Comparison of ENCODE assay signal across 1 cellular context in the genomic region with DNA sequence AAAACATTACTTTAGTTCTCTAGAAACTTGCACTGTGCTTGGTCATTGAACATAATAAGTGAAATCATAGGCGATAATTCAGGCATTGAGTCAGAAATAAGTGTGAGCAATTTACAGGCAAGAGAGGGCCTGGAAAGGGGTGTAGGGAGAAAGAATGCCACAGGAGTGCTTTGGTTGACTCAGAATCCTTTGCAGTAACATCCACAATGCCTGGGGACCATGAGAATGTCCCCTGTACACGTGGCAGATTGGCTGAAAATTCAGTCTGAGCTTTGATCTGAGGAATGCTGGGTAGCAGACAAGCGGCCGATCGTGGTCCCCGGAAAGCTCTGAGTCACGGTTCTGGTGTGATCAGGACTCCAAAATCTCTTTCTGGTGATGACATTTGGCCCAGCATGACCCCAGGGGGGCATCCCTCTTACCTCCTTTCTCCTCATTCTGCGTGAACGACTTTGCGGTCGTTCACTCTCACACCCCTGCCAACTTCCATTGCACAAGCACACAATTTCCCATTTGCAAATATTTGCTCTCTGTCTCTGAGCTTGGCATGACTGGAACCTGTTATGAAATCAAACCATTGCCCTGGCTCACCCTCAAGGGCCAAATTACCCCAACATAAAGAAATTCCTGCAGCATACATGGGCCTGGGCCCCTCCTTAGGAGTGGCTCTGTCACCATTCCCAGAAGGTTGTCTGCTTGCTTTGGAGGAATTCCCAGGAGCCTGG.
A peak's percentile ranks its signal among the peaks of the same experiment; 100 is the strongest.
TF ChIP-seq lines count a peak whose summit lies in the region.

No MANE protein-coding gene starts in this region.

TF ChIP-seq in HepG2, 621 proteins besides CTCF, POLR2A, EP300 and RAD21 (continued from another document and continues in another):
- TF ChIP-seq ZNF256 (CRISPR knock-in tag; conservative IDR thresholded peaks at IDR 0.05) (peak; percentile 92; the same call in 1 of the 2 replicates), PRMT3 (CRISPR knock-in tag; IDR thresholded peaks at IDR 0.05; ENCODE audit: borderline replicate concordance, low read depth) (0 out of 2 replicates have a peak, but pooled peaks have one; percentile 39), STAG1 (CRISPR knock-in tag; IDR thresholded peaks at IDR 0.05) (peak; percentile 31; the same call in 1 of the 2 replicates), JUN (CRISPR knock-in tag; IDR thresholded peaks at IDR 0.05) (0 out of 2 replicates have a peak, but pooled peaks have one; percentile 22), DMAP1 (CRISPR knock-in tag; IDR thresholded peaks at IDR 0.05) (peak; percentile 91), ZNF782 (CRISPR knock-in tag; IDR thresholded peaks at IDR 0.05; ENCODE audit: borderline replicate concordance) (no peak; the same call in 1 of the 2 replicates), ZNF264 (CRISPR knock-in tag; IDR thresholded peaks at IDR 0.05) (peak; percentile 67), ZNF552 (CRISPR knock-in tag; IDR thresholded peaks at IDR 0.05; ENCODE audit: borderline replicate concordance) (peak; percentile 44; the same call in 1 of the 2 replicates), KMT2A (CRISPR knock-in tag; IDR thresholded peaks at IDR 0.05) (peak; percentile 62; the same call in 1 of the 2 replicates), ZBTB1 (CRISPR knock-in tag; IDR thresholded peaks at IDR 0.05; ENCODE audit: borderline replicate concordance) (no peak), ZNF451 (CRISPR knock-in tag; IDR thresholded peaks at IDR 0.05) (peak; percentile 56; the same call in 1 of the 2 replicates), KDM2A (CRISPR knock-in tag; IDR thresholded peaks at IDR 0.05; ENCODE audit: borderline replicate concordance, low read depth) (peak; percentile 64), SMAD9 (CRISPR knock-in tag; IDR thresholded peaks at IDR 0.05) (0 out of 2 replicates have a peak, but pooled peaks have one; percentile 9), ZNF772 (CRISPR knock-in tag; IDR thresholded peaks at IDR 0.05) (no peak), MEIS1 (CRISPR knock-in tag; IDR thresholded peaks at IDR 0.05; ENCODE audit: borderline replicate concordance) (peak; percentile 54; the same call in 1 of the 2 replicates), ARNT2 (CRISPR knock-in tag; IDR thresholded peaks at IDR 0.05; ENCODE audit: low read depth) (peak; percentile 66; the same call in 1 of the 2 replicates), HMG20A (CRISPR knock-in tag; IDR thresholded peaks at IDR 0.05; ENCODE audit: borderline replicate concordance) (peak; percentile 98), GABPA (IDR thresholded peaks at IDR 0.05; ENCODE audit: low read depth, low read length) (no peak), GABPA (CRISPR knock-in tag; IDR thresholded peaks at IDR 0.05; ENCODE audit: low read depth) (peak; percentile 47; the same call in 1 of the 2 replicates), NFE2L1 (CRISPR knock-in tag; IDR thresholded peaks at IDR 0.05; ENCODE audit: borderline replicate concordance) (no peak), BORCS8-MEF2B (CRISPR knock-in tag; IDR thresholded peaks at IDR 0.05) (peak; percentile 93), MIXL1 (CRISPR knock-in tag; IDR thresholded peaks at IDR 0.05) (peak; percentile 57), ZNF670 (CRISPR knock-in tag; IDR thresholded peaks at IDR 0.05; ENCODE audit: borderline replicate concordance) (peak; percentile 80), ZNF709 (CRISPR knock-in tag; IDR thresholded peaks at IDR 0.05) (no peak; the same call in 1 of the 2 replicates), SSRP1 (CRISPR knock-in tag; IDR thresholded peaks at IDR 0.05) (no peak), ZNF773 (CRISPR knock-in tag; IDR thresholded peaks at IDR 0.05; ENCODE audit: borderline replicate concordance) (peak; percentile 65; the same call in 1 of the 2 replicates), TOPORS (CRISPR knock-in tag; IDR thresholded peaks at IDR 0.05) (peak; percentile 85; the same call in 1 of the 2 replicates), HNRNPL (IDR thresholded peaks at IDR 0.05; ENCODE audit: low read depth, low read length) (peak; percentile 74), ZNF878 (CRISPR knock-in tag; IDR thresholded peaks at IDR 0.05) (peak; percentile 78; the same call in 1 of the 2 replicates), ZNF124 (CRISPR knock-in tag; IDR thresholded peaks at IDR 0.05) (no peak), ATRX (CRISPR knock-in tag; IDR thresholded peaks at IDR 0.05; ENCODE audit: borderline replicate concordance) (0 out of 2 replicates have a peak, but pooled peaks have one; percentile 29), ISX (CRISPR knock-in tag; conservative IDR thresholded peaks at IDR 0.05) (no peak; the same call in 1 of the 2 replicates), ZMYM4 (CRISPR knock-in tag; IDR thresholded peaks at IDR 0.05) (peak; percentile 86), ZNF335 (CRISPR knock-in tag; IDR thresholded peaks at IDR 0.05) (peak; percentile 85), PHF8 (CRISPR knock-in tag; IDR thresholded peaks at IDR 0.05) (peak; percentile 18; the same call in 1 of the 2 replicates), ZFP1 (CRISPR knock-in tag; IDR thresholded peaks at IDR 0.05) (no peak), ZBTB21 (CRISPR knock-in tag; IDR thresholded peaks at IDR 0.05) (no peak), ZNF205 (CRISPR knock-in tag; IDR thresholded peaks at IDR 0.05) (peak; percentile 100), ZNF234 (CRISPR knock-in tag; conservative IDR thresholded peaks at IDR 0.05) (no peak), TCF7L2 (IDR thresholded peaks at IDR 0.05; ENCODE audit: low read depth, low read length) (peak; percentile 57), SRSF4 (IDR thresholded peaks at IDR 0.05; ENCODE audit: low read depth, low read length, poor library complexity, severe bottlenecking) (no peak), HOXA7 (CRISPR knock-in tag; IDR thresholded peaks at IDR 0.05) (no peak), FOSL2 (CRISPR knock-in tag; IDR thresholded peaks at IDR 0.05) (peak; percentile 96), ZSCAN9 (CRISPR knock-in tag; IDR thresholded peaks at IDR 0.05; ENCODE audit: borderline replicate concordance) (peak; percentile 71), NR1H2 (CRISPR knock-in tag; IDR thresholded peaks at IDR 0.05; ENCODE audit: borderline replicate concordance, low read depth) (no peak; the same call in 1 of the 2 replicates), JUNB (CRISPR knock-in tag; IDR thresholded peaks at IDR 0.05; ENCODE audit: borderline replicate concordance) (no peak; the same call in 1 of the 2 replicates)
- TF ChIP-seq, protein P1, sequence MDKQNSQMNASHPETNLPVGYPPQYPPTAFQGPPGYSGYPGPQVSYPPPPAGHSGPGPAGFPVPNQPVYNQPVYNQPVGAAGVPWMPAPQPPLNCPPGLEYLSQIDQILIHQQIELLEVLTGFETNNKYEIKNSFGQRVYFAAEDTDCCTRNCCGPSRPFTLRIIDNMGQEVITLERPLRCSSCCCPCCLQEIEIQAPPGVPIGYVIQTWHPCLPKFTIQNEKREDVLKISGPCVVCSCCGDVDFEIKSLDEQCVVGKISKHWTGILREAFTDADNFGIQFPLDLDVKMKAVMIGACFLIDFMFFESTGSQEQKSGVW (CRISPR knock-in tag; IDR thresholded peaks at IDR 0.05; ENCODE audit: borderline replicate concordance), result no peak
- TF ChIP-seq, protein P2, sequence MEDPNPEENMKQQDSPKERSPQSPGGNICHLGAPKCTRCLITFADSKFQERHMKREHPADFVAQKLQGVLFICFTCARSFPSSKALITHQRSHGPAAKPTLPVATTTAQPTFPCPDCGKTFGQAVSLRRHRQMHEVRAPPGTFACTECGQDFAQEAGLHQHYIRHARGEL (CRISPR knock-in tag; IDR thresholded peaks at IDR 0.05), result no peak
- TF ChIP-seq, protein P3, sequence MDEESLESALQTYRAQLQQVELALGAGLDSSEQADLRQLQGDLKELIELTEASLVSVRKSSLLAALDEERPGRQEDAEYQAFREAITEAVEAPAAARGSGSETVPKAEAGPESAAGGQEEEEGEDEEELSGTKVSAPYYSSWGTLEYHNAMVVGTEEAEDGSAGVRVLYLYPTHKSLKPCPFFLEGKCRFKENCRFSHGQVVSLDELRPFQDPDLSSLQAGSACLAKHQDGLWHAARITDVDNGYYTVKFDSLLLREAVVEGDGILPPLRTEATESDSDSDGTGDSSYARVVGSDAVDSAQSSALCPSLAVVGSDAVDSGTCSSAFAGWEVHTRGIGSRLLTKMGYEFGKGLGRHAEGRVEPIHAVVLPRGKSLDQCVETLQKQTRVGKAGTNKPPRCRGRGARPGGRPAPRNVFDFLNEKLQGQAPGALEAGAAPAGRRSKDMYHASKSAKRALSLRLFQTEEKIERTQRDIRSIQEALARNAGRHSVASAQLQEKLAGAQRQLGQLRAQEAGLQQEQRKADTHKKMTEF (CRISPR knock-in tag; IDR thresholded peaks at IDR 0.05), result peak; percentile 89
- TF ChIP-seq, protein P4, sequence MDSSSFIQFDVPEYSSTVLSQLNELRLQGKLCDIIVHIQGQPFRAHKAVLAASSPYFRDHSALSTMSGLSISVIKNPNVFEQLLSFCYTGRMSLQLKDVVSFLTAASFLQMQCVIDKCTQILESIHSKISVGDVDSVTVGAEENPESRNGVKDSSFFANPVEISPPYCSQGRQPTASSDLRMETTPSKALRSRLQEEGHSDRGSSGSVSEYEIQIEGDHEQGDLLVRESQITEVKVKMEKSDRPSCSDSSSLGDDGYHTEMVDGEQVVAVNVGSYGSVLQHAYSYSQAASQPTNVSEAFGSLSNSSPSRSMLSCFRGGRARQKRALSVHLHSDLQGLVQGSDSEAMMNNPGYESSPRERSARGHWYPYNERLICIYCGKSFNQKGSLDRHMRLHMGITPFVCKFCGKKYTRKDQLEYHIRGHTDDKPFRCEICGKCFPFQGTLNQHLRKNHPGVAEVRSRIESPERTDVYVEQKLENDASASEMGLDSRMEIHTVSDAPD (CRISPR knock-in tag; IDR thresholded peaks at IDR 0.05), result peak; percentile 99
- TF ChIP-seq, protein P5, sequence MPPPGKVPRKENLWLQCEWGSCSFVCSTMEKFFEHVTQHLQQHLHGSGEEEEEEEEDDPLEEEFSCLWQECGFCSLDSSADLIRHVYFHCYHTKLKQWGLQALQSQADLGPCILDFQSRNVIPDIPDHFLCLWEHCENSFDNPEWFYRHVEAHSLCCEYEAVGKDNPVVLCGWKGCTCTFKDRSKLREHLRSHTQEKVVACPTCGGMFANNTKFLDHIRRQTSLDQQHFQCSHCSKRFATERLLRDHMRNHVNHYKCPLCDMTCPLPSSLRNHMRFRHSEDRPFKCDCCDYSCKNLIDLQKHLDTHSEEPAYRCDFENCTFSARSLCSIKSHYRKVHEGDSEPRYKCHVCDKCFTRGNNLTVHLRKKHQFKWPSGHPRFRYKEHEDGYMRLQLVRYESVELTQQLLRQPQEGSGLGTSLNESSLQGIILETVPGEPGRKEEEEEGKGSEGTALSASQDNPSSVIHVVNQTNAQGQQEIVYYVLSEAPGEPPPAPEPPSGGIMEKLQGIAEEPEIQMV (CRISPR knock-in tag; IDR thresholded peaks at IDR 0.05; ENCODE audit: low read depth), result no peak; the same call in 1 of the 2 replicates
- TF ChIP-seq, protein P6, sequence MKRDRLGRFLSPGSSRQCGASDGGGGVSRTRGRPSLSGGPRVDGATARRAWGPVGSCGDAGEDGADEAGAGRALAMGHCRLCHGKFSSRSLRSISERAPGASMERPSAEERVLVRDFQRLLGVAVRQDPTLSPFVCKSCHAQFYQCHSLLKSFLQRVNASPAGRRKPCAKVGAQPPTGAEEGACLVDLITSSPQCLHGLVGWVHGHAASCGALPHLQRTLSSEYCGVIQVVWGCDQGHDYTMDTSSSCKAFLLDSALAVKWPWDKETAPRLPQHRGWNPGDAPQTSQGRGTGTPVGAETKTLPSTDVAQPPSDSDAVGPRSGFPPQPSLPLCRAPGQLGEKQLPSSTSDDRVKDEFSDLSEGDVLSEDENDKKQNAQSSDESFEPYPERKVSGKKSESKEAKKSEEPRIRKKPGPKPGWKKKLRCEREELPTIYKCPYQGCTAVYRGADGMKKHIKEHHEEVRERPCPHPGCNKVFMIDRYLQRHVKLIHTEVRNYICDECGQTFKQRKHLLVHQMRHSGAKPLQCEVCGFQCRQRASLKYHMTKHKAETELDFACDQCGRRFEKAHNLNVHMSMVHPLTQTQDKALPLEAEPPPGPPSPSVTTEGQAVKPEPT (CRISPR knock-in tag; IDR thresholded peaks at IDR 0.05; ENCODE audit: low read depth), result no peak
- TF ChIP-seq, protein P7, sequence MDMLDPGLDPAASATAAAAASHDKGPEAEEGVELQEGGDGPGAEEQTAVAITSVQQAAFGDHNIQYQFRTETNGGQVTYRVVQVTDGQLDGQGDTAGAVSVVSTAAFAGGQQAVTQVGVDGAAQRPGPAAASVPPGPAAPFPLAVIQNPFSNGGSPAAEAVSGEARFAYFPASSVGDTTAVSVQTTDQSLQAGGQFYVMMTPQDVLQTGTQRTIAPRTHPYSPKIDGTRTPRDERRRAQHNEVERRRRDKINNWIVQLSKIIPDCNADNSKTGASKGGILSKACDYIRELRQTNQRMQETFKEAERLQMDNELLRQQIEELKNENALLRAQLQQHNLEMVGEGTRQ (IDR thresholded peaks at IDR 0.05; ENCODE audit: low read depth, low read length), result peak; percentile 31; the same call in 1 of the 2 replicates
- TF ChIP-seq, protein P7 (CRISPR knock-in tag; IDR thresholded peaks at IDR 0.05; ENCODE audit: borderline replicate concordance), result no peak
- TF ChIP-seq, protein P8, sequence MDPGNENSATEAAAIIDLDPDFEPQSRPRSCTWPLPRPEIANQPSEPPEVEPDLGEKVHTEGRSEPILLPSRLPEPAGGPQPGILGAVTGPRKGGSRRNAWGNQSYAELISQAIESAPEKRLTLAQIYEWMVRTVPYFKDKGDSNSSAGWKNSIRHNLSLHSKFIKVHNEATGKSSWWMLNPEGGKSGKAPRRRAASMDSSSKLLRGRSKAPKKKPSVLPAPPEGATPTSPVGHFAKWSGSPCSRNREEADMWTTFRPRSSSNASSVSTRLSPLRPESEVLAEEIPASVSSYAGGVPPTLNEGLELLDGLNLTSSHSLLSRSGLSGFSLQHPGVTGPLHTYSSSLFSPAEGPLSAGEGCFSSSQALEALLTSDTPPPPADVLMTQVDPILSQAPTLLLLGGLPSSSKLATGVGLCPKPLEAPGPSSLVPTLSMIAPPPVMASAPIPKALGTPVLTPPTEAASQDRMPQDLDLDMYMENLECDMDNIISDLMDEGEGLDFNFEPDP (CRISPR knock-in tag; conservative IDR thresholded peaks at IDR 0.05), result no peak
